ENCODE assay signal across 8 cellular contexts in the genomic region with DNA sequence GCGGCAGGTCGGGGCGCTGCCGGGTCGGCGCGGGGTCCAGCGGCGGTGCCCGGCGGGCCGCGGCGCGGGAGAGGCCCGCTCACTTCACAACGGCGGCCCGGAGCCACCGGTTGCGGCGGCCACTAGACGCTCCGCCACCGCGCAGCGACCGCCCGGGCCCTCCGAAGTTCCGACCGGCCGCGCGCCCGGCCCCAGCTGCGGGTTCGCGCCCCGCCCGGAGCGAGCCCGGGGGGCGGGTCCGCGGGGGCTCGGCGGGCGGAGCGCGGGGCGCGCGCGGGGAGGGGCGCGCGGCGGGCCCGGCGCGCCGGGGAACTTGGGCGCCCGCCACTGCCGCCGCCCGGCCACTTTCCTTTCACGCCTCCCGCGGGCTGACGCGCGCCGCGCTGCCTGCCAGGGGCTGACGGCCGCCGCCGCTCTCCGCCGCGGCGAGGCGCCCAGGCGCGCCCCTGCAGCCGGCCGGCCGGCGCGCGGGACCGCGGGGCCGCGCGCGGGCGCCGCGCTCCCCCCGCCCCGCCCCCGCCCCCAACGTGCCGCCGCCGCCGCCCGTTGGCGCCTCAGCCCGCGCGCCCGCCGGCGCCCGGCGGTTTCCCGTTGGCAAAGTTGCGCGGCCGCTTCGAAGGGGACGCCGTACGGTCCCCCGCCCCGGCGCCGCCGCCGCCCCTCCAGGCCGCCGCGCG. TPM values are rescaled to one million over a fixed set of nuclear protein-coding genes. Genes with fewer than 3 reads are reported as not detected.
DNase-seq lines count a peak whose midpoint lies in the region; ATAC-seq, FAIRE-seq and TF ChIP-seq lines count a peak whose summit lies in the region.

No MANE protein-coding gene starts in this region.

- peaks cover 55% of the 10 kb centered on the region for H3K27me3 Mint-ChIP-seq in H9 (ENCODE audit: low read depth)
- H3K27me3 Mint-ChIP-seq in activated CD8-positive, alpha-beta memory T cell treated with anti-CD3 and anti-CD28 coated beads, Interleukin-2, amount 10 ng/mL, durations not matched to agents 7 days and 5 days: peaks cover 11% of the 10 kb centered on the region
- peaks cover 10% of the 10 kb centered on the region for H3K27me3 Mint-ChIP-seq in endothelial cell (ENCODE audit: unreplicated experiment)

- no peak overlapping the region for H2BK15ac ChIP-seq in H9 (ENCODE audit: low read depth, low read length)

- peak overlapping the region; percentile 66 for H3K18ac ChIP-seq in H9 (ENCODE audit: insufficient read length, low read depth, low read length)

- H3K23ac ChIP-seq in H9 (ENCODE audit: insufficient read length, low read depth, low read length): no peak overlapping the region

- H3K79me2 ChIP-seq in H9 (ENCODE audit: insufficient read depth, low read length): no peaks in the 10 kb centered on the region; the same call in 1 of the 2 replicates

- no peaks in the 10 kb centered on the region for H3K9me3 ChIP-seq in H9 (ENCODE audit: control insufficient read depth, low read depth, low read length)

- no peak overlapping the region for H4K5ac ChIP-seq in H9 (ENCODE audit: insufficient read length, low read depth, low read length)

- no peak overlapping the region for H2AFZ ChIP-seq in H9 (ENCODE audit: low read length)

- no peak overlapping the region for H2BK20ac ChIP-seq in H9 (ENCODE audit: low read depth, low read length, poor library complexity, severe bottlenecking)

- peaks cover 3% of the 10 kb centered on the region; the same call in 1 of the 2 replicates for H3K27me3 ChIP-seq in H9 (ENCODE audit: insufficient read depth, low read length)

- H3K56ac ChIP-seq in H9 (ENCODE audit: insufficient read length, low read depth, low read length): no peak overlapping the region

- no peaks in the 10 kb centered on the region for H3K4me1 ChIP-seq in H9 (ENCODE audit: insufficient read depth, low read length)

- peak; percentile 52 for ATAC-seq in activated CD8-positive, alpha-beta memory T cell treated with anti-CD3 and anti-CD28 coated beads, Interleukin-2, amount 10 ng/mL, durations not matched to agents 7 days and 5 days

- H2AK5ac ChIP-seq in H9 (ENCODE audit: insufficient read length, low read length): no peak overlapping the region

- no peak overlapping the region for H3K27ac ChIP-seq in H9 (ENCODE audit: insufficient read length, low read depth, low read length)

- WGBS in H9 (ENCODE audit: extremely low coverage, insufficient read length, low lambda C conversion rate): no CpG with 5 or more reads among the region's 138 CpGs

- CTCF ChIA-PET in activated CD8-positive, alpha-beta memory T cell treated with anti-CD3 and anti-CD28 coated beads, Interleukin-2, amount 10 ng/mL, durations not matched to agents 7 days and 5 days (lab: Charles Lee): interaction anchor here (0.9 to 2.1 kb wide), 8 partner anchors 9 to 152 kb away, joined by 3 to 16 read pairs (median 4); no protein-coding TSS in a partner anchor

- TF ChIP-seq POLR2A in GM12891 (IDR thresholded peaks at IDR 0.05; ENCODE audit: low read depth, low read length): no peak
- no peak for TF ChIP-seq POLR2A in NB4 (IDR thresholded peaks at IDR 0.05; ENCODE audit: extremely low read depth, insufficient read length)

- H3K9ac ChIP-seq in H9 (ENCODE audit: extremely low read depth, insufficient read length, low read length): peak overlapping the region; percentile 56

- no peak overlapping the region for H4K8ac ChIP-seq in H9 (replicated peaks; ENCODE audit: insufficient read length, low read depth, low read length)

- no peak overlapping the region for H3K4ac ChIP-seq in H9 (ENCODE audit: low read depth, low read length)

- no peak for FAIRE-seq in GM12891 (lab: Jason Lieb, UNC)

- H4K20me1 ChIP-seq in H9 (ENCODE audit: control insufficient read depth, insufficient read depth, insufficient read length): no peaks in the 10 kb centered on the region

- no peak overlapping the region for H2BK12ac ChIP-seq in H9 (ENCODE audit: insufficient read length, low read depth, low read length)

- no peak for TF ChIP-seq CTCF in H9 (conservative IDR thresholded peaks at IDR 0.05)
- TF ChIP-seq CTCF in NB4 (IDR thresholded peaks at IDR 0.05; ENCODE audit: low read depth, low read length): no peak
- no peak for TF ChIP-seq CTCF in endothelial cell (IDR thresholded peaks at IDR 0.05; ENCODE audit: unreplicated experiment)

- peaks cover 11% of the 10 kb centered on the region for H3K23me2 ChIP-seq in H9 (ENCODE audit: insufficient read length, low read depth, low read length, poor library complexity, severe bottlenecking)

- H3T11ph ChIP-seq in H9 (ENCODE audit: low read length): no peak overlapping the region

- H3K79me1 ChIP-seq in H9 (ENCODE audit: insufficient read depth, low read depth, low read length, poor library complexity, severe bottlenecking): peaks cover 3% of the 10 kb centered on the region

- H4K91ac ChIP-seq in H9 (ENCODE audit: insufficient read length, low read depth, low read length): no peak overlapping the region

- no peak overlapping the region for H3K27ac Mint-ChIP-seq in H9
- peak overlapping the region; percentile 92 for H3K27ac Mint-ChIP-seq in activated CD8-positive, alpha-beta memory T cell treated with anti-CD3 and anti-CD28 coated beads, Interleukin-2, amount 10 ng/mL, durations not matched to agents 7 days and 5 days
- H3K27ac Mint-ChIP-seq in endothelial cell (ENCODE audit: unreplicated experiment): no peak overlapping the region

- peak overlapping the region; percentile 72 for H3K4me3 ChIP-seq in NB4 (ENCODE audit: low read depth, low read length)

- peak; percentile 72 for DNase-seq in GM12891 (ENCODE audit: insufficient read length, low spot score)
- DNase-seq in H9: no peak
- peak; percentile 73 for DNase-seq in NB4 (ENCODE audit: low read depth)
- peak; percentile 58 for DNase-seq in activated CD8-positive, alpha-beta memory T cell treated with anti-CD3 and anti-CD28 coated beads, Interleukin-2, amount 10 ng/mL, durations not matched to agents 7 days and 5 days
- DNase-seq in endothelial cell (ENCODE audit: low spot score): peak; percentile 47
- peak; percentile 48 for DNase-seq in middle frontal gyrus (ENCODE audit: extremely low spot score, low spot score)
- peak; percentile 24 to 27 for DNase-seq in stimulated activated CD8-positive, alpha-beta memory T cell treated with anti-CD3 and anti-CD28 coated beads, Interleukin-7, amount 100 ng/mL, for 1 hour (ENCODE audit: low read depth in 2 of 2)
- no peak for DNase-seq in NCI-H2029 treated with DMSO at 0.1 percent for 48 hours (lab: John Stamatoyannopoulos, UW)

- H3K4me2 ChIP-seq in H9 (ENCODE audit: insufficient read depth, insufficient read length, low read length): peak overlapping the region; percentile 91

- H3K14ac ChIP-seq in H9 (ENCODE audit: insufficient read depth, low read length): peak overlapping the region; percentile 69

- H3K36me3 Mint-ChIP-seq in H9 (ENCODE audit: insufficient read depth in 1 of 3, low read depth in 3 of 3) (peaks cover 0 to 6% (median 0%) of the 10 kb centered on the region in 3 experiments; a peak in 2 of 7 replicates), endothelial cell (ENCODE audit: low read depth, unreplicated experiment) (peaks cover 8% of the 10 kb centered on the region)
- no peaks in the 10 kb centered on the region for H3K36me3 Mint-ChIP-seq in activated CD8-positive, alpha-beta memory T cell treated with anti-CD3 and anti-CD28 coated beads, Interleukin-2, amount 10 ng/mL, durations not matched to agents 7 days and 5 days

- H3K4me1 Mint-ChIP-seq in H9: peaks cover 18% of the 10 kb centered on the region in 2 experiments
- peaks cover 37% of the 10 kb centered on the region for H3K4me1 Mint-ChIP-seq in activated CD8-positive, alpha-beta memory T cell treated with anti-CD3 and anti-CD28 coated beads, Interleukin-2, amount 10 ng/mL, durations not matched to agents 7 days and 5 days
- H3K4me1 Mint-ChIP-seq in endothelial cell (ENCODE audit: unreplicated experiment): peaks cover 10% of the 10 kb centered on the region

- no peak overlapping the region for H2BK5ac ChIP-seq in H9 (ENCODE audit: insufficient read length, low read length)

- H3K9me3 Mint-ChIP-seq in H9: 0 out of 5 replicates have a peak, but pooled peaks cover 0 to 4% of the 10 kb centered on the region in 2 experiments
- H3K9me3 Mint-ChIP-seq in activated CD8-positive, alpha-beta memory T cell treated with anti-CD3 and anti-CD28 coated beads, Interleukin-2, amount 10 ng/mL, durations not matched to agents 7 days and 5 days (ENCODE audit: low read depth): no peaks in the 10 kb centered on the region
- peaks cover 3% of the 10 kb centered on the region for H3K9me3 Mint-ChIP-seq in endothelial cell (ENCODE audit: unreplicated experiment)

- H3K4me3 Mint-ChIP-seq in H9 (peak overlapping the region; percentile 84 to 94), endothelial cell (ENCODE audit: unreplicated experiment) (peak overlapping the region; percentile 98)
- H3K4me3 Mint-ChIP-seq in activated CD8-positive, alpha-beta memory T cell treated with anti-CD3 and anti-CD28 coated beads, Interleukin-2, amount 10 ng/mL, durations not matched to agents 7 days and 5 days: peak overlapping the region; percentile 86

- H2BK120ac ChIP-seq in H9 (ENCODE audit: low read depth, low read length, poor library complexity, severe bottlenecking): no peak overlapping the region

TF ChIP-seq in GM12891, 5 proteins besides CTCF, POLR2A, EP300 and RAD21:
- TF ChIP-seq SPI1 (IDR thresholded peaks at IDR 0.05; ENCODE audit: low read depth, low read length): no peak
- no peak for TF ChIP-seq POLR2AphosphoS5 (IDR thresholded peaks at IDR 0.05; ENCODE audit: low read depth, low read length)
- TF ChIP-seq POU2F2 (IDR thresholded peaks at IDR 0.05; ENCODE audit: low read depth, low read length): no peak
- TF ChIP-seq PAX5 (IDR thresholded peaks at IDR 0.05; ENCODE audit: insufficient read depth, low read length, severe bottlenecking): no peak
- TF ChIP-seq TAF1 (IDR thresholded peaks at IDR 0.05; ENCODE audit: low read depth, low read length): no peak

RNA-seq across cellular contexts. Expression of gene SFMBT1, which starts 0.6 kb away (rescaled TPM):
- polyA plus RNA-seq in GM12891 (2012; ENCODE audit: low read depth, missing spikeins): 3.5 TPM
- total RNA-seq in H9 (2021) (15.3 and 15.4 TPM in 2 replicates), endothelial cell (ENCODE audit: unreplicated experiment) (5.8 TPM)
- total RNA-seq in activated CD8-positive, alpha-beta memory T cell treated with anti-CD3 and anti-CD28 coated beads, Interleukin-2, amount 10 ng/mL, durations not matched to agents 7 days and 5 days: 10 to 100 TPM; 25.9 to 29.7 TPM

Comparison
In these comparisons a context has a peak if more than half of its experiments do, and no peak if none do; other contexts are left out.
1. DNase-seq: peak in GM12891 (single experiment), NB4 (single experiment), activated CD8-positive, alpha-beta memory T cell treated with anti-CD3 and anti-CD28 coated beads, Interleukin-2, amount 10 ng/mL, durations not matched to agents 7 days and 5 days (single experiment), endothelial cell (single experiment), middle frontal gyrus (single experiment) and stimulated activated CD8-positive, alpha-beta memory T cell treated with anti-CD3 and anti-CD28 coated beads, Interleukin-7, amount 100 ng/mL, for 1 hour (2 of 2); none in H9 (single experiment) and NCI-H2029 treated with DMSO at 0.1 percent for 48 hours (single experiment).
2. Peak in every context shown above with its lines, with median percentiles within 50 percentile points of each other: H3K4me3 Mint-ChIP-seq.